In genomic region chr5:75558221-75558620, GRCh38 we compare ENCODE assay signal across 26 cellular contexts. TPM values are rescaled to one million over a fixed set of nuclear protein-coding genes. Genes with fewer than 3 reads are reported as not detected.
DNase-seq lines count a peak whose midpoint lies in the region; ATAC-seq lines count a peak whose summit lies in the region.
"Had no signal": no experiment of that assay in that cellular context is flagged by ENCODE, and none has a peak within 500 bp of the region (broad histone marks: within the 10 kb centered on the region; RNA-seq: fewer than 3 reads in every experiment).

No MANE protein-coding gene starts in this region.

- H3K9me2 ChIP-seq in GM23248 (ENCODE audit: insufficient read depth): no peaks in the 10 kb centered on the region

- no peak overlapping the region for H3K4me3 Mint-ChIP-seq in dendritic cell treated with granulocyte-macrophage colony-stimulating factor and Interleukin-4, amounts not matched to agents 40 ng/mL and 50 ng/mL, for 4 days
- H3K4me3 Mint-ChIP-seq: CD4-positive, alpha-beta memory T cell; GM23338; H9 had no signal

- in situ Hi-C loops in GM23248 (cut with MboI): no loop called here

- H4K20me1 ChIP-seq in GM23248 (ENCODE audit: insufficient read depth): no peaks in the 10 kb centered on the region; the same call in 1 of the 2 replicates
- H4K20me1 ChIP-seq: BLaER1 treated with 17β-estradiol and CSF1 and Interleukin-3, amounts not matched to agents 10 nM and 100 nM had no signal

- H3K36me3 ChIP-seq in ACC112 (ENCODE audit: insufficient read depth, low read length): peaks cover 32% of the 10 kb centered on the region
- H3K36me3 ChIP-seq in GM23248 (ENCODE audit: low read depth): peaks cover 22% of the 10 kb centered on the region

- peak overlapping the region; percentile 73 for H3K27ac Mint-ChIP-seq in dendritic cell treated with granulocyte-macrophage colony-stimulating factor and Interleukin-4, amounts not matched to agents 40 ng/mL and 50 ng/mL, for 4 days
- H3K27ac Mint-ChIP-seq: CD4-positive, alpha-beta memory T cell; GM23338; H9 had no signal

- H3K27me3 Mint-ChIP-seq in dendritic cell treated with granulocyte-macrophage colony-stimulating factor and Interleukin-4, amounts not matched to agents 40 ng/mL and 50 ng/mL, for 4 days: no peaks in the 10 kb centered on the region
- H3K27me3 Mint-ChIP-seq: CD4-positive, alpha-beta memory T cell had no signal

- H3K9me3 Mint-ChIP-seq in dendritic cell treated with granulocyte-macrophage colony-stimulating factor and Interleukin-4, amounts not matched to agents 40 ng/mL and 50 ng/mL, for 4 days: peaks cover 12% of the 10 kb centered on the region

- H3K4me2 ChIP-seq in GM23248 (ENCODE audit: unreplicated experiment): no peak overlapping the region
- H3K4me2 ChIP-seq: GM23338 had no signal

- no peaks in the 10 kb centered on the region for H3K9me3 ChIP-seq in GM23248 (ENCODE audit: low read depth)
- H3K9me3 ChIP-seq: SJSA1 had no signal

- DNase-seq in GM23248 (no peak), lung microvascular endothelial cell (ENCODE audit: low read depth in 2 of 2) (peak; percentile 31 to 71), RPMI8226 (no peak)
- DNase-seq: CD4-positive, alpha-beta memory T cell; COR-L47; EL; GDM1; H9; IMR-90; MG63; NCI-H1105 treated with DMSO at 0.1 percent for 48 hours; NCI-H146; NCI-H1930; NCI-H2107; NCI-H524; NCI-H748 treated with DMSO at 0.1 percent for 48 hours had no signal

- H2AFZ ChIP-seq in ACC112 (ENCODE audit: low read length, unreplicated experiment) (no peak overlapping the region), GM23248 (no peak overlapping the region)
- H2AFZ ChIP-seq: GM23338 had no signal

- ATAC-seq in GM21447 (IDR thresholded peaks at IDR 0.05; ENCODE audit: unreplicated experiment): no peak
- no peak for ATAC-seq in GM21390 (IDR thresholded peaks at IDR 0.05; ENCODE audit: unreplicated experiment)
- ATAC-seq in HG03097 (IDR thresholded peaks at IDR 0.05; ENCODE audit: low FRiP score, unreplicated experiment): no peak
- ATAC-seq: GM12878, GM23338, Right ventricle myocardium inferior had no signal

- H3K79me2 ChIP-seq in ACC112 (ENCODE audit: control insufficient read depth, insufficient read depth, low read length, unreplicated experiment): peaks cover 23% of the 10 kb centered on the region
- H3K79me2 ChIP-seq in GM23248 (ENCODE audit: insufficient read depth): peaks cover 88% of the 10 kb centered on the region

- H3K27me3 ChIP-seq in ACC112 (ENCODE audit: insufficient read depth, low read length) (no peaks in the 10 kb centered on the region), GM23248 (replicated peaks; ENCODE audit: insufficient read depth) (no peaks in the 10 kb centered on the region)
- H3K27me3 ChIP-seq: BLaER1 treated with 17β-estradiol and CSF1 and Interleukin-3, amounts not matched to agents 10 nM and 100 nM; MG63; SJSA1 had no signal

- H3K27ac ChIP-seq in ACC112 (ENCODE audit: low read depth, low read length) (peak overlapping the region; percentile 62), GM23248 (peak overlapping the region; percentile 18; the same call in 1 of the 2 replicates)
- H3K27ac ChIP-seq: SJSA1 had no signal

- peaks cover 6% of the 10 kb centered on the region; the same call in 1 of the 2 replicates for H3F3A ChIP-seq in GM23248 (ENCODE audit: insufficient read depth)

- H3K9ac ChIP-seq in GM23248: no peak overlapping the region

- H3K4me1 Mint-ChIP-seq in dendritic cell treated with granulocyte-macrophage colony-stimulating factor and Interleukin-4, amounts not matched to agents 40 ng/mL and 50 ng/mL, for 4 days (ENCODE audit: low read depth): peaks cover 29% of the 10 kb centered on the region

- H3K36me3 Mint-ChIP-seq in dendritic cell treated with granulocyte-macrophage colony-stimulating factor and Interleukin-4, amounts not matched to agents 40 ng/mL and 50 ng/mL, for 4 days (ENCODE audit: low read depth): peaks cover 75% of the 10 kb centered on the region

- 95 to 98% methylated on average over 1 of the region's 1 CpG for WGBS in GM23248 (ENCODE audit: low coverage in 1 of 2, low lambda C conversion rate in 2 of 2, missing lambda C conversion rate in 2 of 2), 2 experiments

- peaks cover 11% of the 10 kb centered on the region for H3K4me1 ChIP-seq in ACC112 (ENCODE audit: control insufficient read depth, insufficient read depth, low read length, unreplicated experiment)
- H3K4me1 ChIP-seq in GM23248 (ENCODE audit: insufficient read depth): peaks cover 7% of the 10 kb centered on the region; the same call in 1 of the 2 replicates
- H3K4me1 ChIP-seq: SJSA1 had no signal

- intact Hi-C loops in dendritic cell treated with granulocyte-macrophage colony-stimulating factor and Interleukin-4, amounts not matched to agents 40 ng/mL and 50 ng/mL, for 4 days (cut with micrococcal nuclease): loop anchor here (5.0 kb wide), 1 partner anchor 46 kb away; the partner anchor contains the start of genes CERT1 and POLK

- H3K4me3 ChIP-seq in ACC112 (ENCODE audit: low read depth, low read length): no peak overlapping the region
- H3K4me3 ChIP-seq in GM23248: no peak overlapping the region
- H3K4me3 ChIP-seq: GM12878, GM23338, MG63, SJSA1 had no signal

RNA-seq across cellular contexts. Expression of gene POLK, which starts 46.5 kb away (rescaled TPM):
- total RNA-seq in GM23248 (2014; rRNA removed; shearing (Covaris generic)): 20.7 and 25.7 TPM in 2 replicates
- polyA plus RNA-seq in GM23248 (2016; fragmentation: Nextera tagmentation; extraction: Ambion mirVana): 22.2 and 24.2 TPM in 2 replicates
- total RNA-seq in lung microvascular endothelial cell: 16.3 and 30.0 TPM in 2 replicates

RNA-seq across cellular contexts. Expression of gene CERT1, which starts 46.8 kb away (rescaled TPM):
- 8.1 and 17.3 TPM in 2 replicates for total RNA-seq in GM23248 (2014; rRNA removed; shearing (Covaris generic))
- polyA plus RNA-seq in GM23248 (2016; fragmentation: Nextera tagmentation; extraction: Ambion mirVana): 14.1 and 15.2 TPM in 2 replicates
- total RNA-seq in lung microvascular endothelial cell: 19.6 and 40.5 TPM in 2 replicates

RNA-seq across cellular contexts. Expression of gene ANKDD1B, which starts 53.0 kb away (rescaled TPM):
- 1.9 TPM in 1 of 2 replicates, not detected in the other for total RNA-seq in GM23248 (2014; rRNA removed; shearing (Covaris generic))
- polyA plus RNA-seq in GM23248 (2016; fragmentation: Nextera tagmentation; extraction: Ambion mirVana): 0.15 and 0.20 TPM in 2 replicates
- total RNA-seq in lung microvascular endothelial cell: 0.22 and 1.2 TPM in 2 replicates
- total RNA-seq: IMR-90 had no signal
- polyA plus RNA-seq: CD4-positive, alpha-beta memory T cell had no signal

Comparison
In these comparisons a context has a peak if more than half of its experiments do, and no peak if none do; other contexts are left out.
1. DNase-seq: peak in lung microvascular endothelial cell (2 of 2); none in GM23248 (single experiment) and RPMI8226 (single experiment).